8 cellular contexts compared by ENCODE assay signal in genomic region chr7:106009511-106010226, GRCh38. TPM values are rescaled to one million over a fixed set of nuclear protein-coding genes. Genes with fewer than 3 reads are reported as not detected.
A peak's percentile ranks its signal among the peaks of the same experiment; 100 is the strongest.
DNase-seq lines count a peak whose midpoint lies in the region; ATAC-seq and TF ChIP-seq lines count a peak whose summit lies in the region.

No MANE protein-coding gene starts in this region.

- ATAC-seq in GM19372 (IDR thresholded peaks at IDR 0.05; ENCODE audit: low read depth, unreplicated experiment) = peak; percentile 85
- ATAC-seq in RWPE2 (ENCODE audit: low read depth) = peak; percentile 90
- peak; percentile 90 for ATAC-seq in gastroesophageal sphincter

- peak; percentile 88 for TF ChIP-seq CTCF in RWPE2 (IDR thresholded peaks at IDR 0.05; ENCODE audit: poor library complexity, severe bottlenecking)
- peak; percentile 94 to 97 (median 96) for TF ChIP-seq CTCF in gastroesophageal sphincter (IDR thresholded peaks at IDR 0.05)

- DNase-seq in AG20443 (ENCODE audit: low spot score) = peak; percentile 97
- peak; percentile 91 for DNase-seq in HuH-7 (ENCODE audit: low spot score)
- peak; percentile 70 for DNase-seq in RWPE2 (ENCODE audit: low spot score)
- DNase-seq in activated naive CD4-positive, alpha-beta T cell treated with Interleukin-2 at 50 U/mL for 16 hours = peak; percentile 83
- DNase-seq in occipital lobe (lab: John Stamatoyannopoulos, UW) = peak; percentile 72
- DNase-seq in substantia nigra (lab: John Stamatoyannopoulos, UW) = peak in 48 of 49 donors; percentile 6 to 90 (median 66)

- WGBS in gastroesophageal sphincter (ENCODE audit: low coverage in 1 of 2), 2 donors = 6% methylated on average over 11 of the region's 29 CpGs; no CpG with 5 or more reads in 1 of the 2 donors

- TF ChIP-seq EP300 in gastroesophageal sphincter (IDR thresholded peaks at IDR 0.05) = no peak

- no peak overlapping the region for H3K4me3 ChIP-seq in RWPE2 (ENCODE audit: severe bottlenecking)
- H3K4me3 ChIP-seq in gastroesophageal sphincter = peak overlapping the region in 1 of 2 donors; percentile 28

- no peaks in the 10 kb centered on the region for H3K4me1 ChIP-seq in RWPE2 (ENCODE audit: insufficient read depth, poor library complexity, severe bottlenecking)
- peaks cover 3 to 38% (median 20%) of the 10 kb centered on the region in 3 donors for H3K4me1 ChIP-seq in gastroesophageal sphincter

- H3K9me3 ChIP-seq in RWPE2 (ENCODE audit: severe bottlenecking) (peaks cover 3% of the 10 kb centered on the region), gastroesophageal sphincter (peaks cover 0 to 6% (median 0%) of the 10 kb centered on the region in 3 donors)

- H3K27ac ChIP-seq in RWPE2 (ENCODE audit: poor library complexity, severe bottlenecking) = no peak overlapping the region
- H3K27ac ChIP-seq in gastroesophageal sphincter = peak overlapping the region; percentile 10 to 85 (median 76)
- no peak overlapping the region for H3K27ac ChIP-seq in substantia nigra (ENCODE audit: low read depth, low read length, poor library complexity, severe bottlenecking)

- H3K27me3 ChIP-seq in RWPE2 (ENCODE audit: insufficient read depth, poor library complexity, severe bottlenecking) (no peaks in the 10 kb centered on the region), gastroesophageal sphincter (no peaks in the 10 kb centered on the region)

- TF ChIP-seq POLR2A in gastroesophageal sphincter (IDR thresholded peaks at IDR 0.05) = no peak

- H3K36me3 ChIP-seq in RWPE2 (ENCODE audit: low read depth) (no peaks in the 10 kb centered on the region), gastroesophageal sphincter (no peaks in the 10 kb centered on the region)

RNA-seq across cellular contexts. Expression of gene CDHR3, which starts 46.6 kb away (rescaled TPM):
- 10 to 100 TPM in 3 of 4 donors, 1 to 10 TPM in 1; 4.3 to 29.5 (median 27.0) TPM for total RNA-seq in gastroesophageal sphincter
- total RNA-seq in occipital lobe = 16.1 TPM

Comparison
In these comparisons a context has a peak if more than half of its experiments do, and no peak if none do; other contexts are left out.
1. H3K27ac ChIP-seq: peak in gastroesophageal sphincter (4 of 4); none in RWPE2 (single experiment) and substantia nigra (single experiment).
2. Peak in every context shown above with its lines, with median percentiles within 50 percentile points of each other: DNase-seq and ATAC-seq.